In genomic region chr5:108379722-108380530, GRCh38 we compare ENCODE assay signal across 8 cellular contexts. TPM values are rescaled to one million over a fixed set of nuclear protein-coding genes. Genes with fewer than 3 reads are reported as not detected.
A peak's percentile ranks its signal among the peaks of the same experiment; 100 is the strongest.
DNase-seq lines count a peak whose midpoint lies in the region; ATAC-seq, FAIRE-seq and TF ChIP-seq lines count a peak whose summit lies in the region.

No MANE protein-coding gene starts in this region.

- peak; percentile 71 for FAIRE-seq in GM12891 (lab: Jason Lieb, UNC)

- no peak overlapping the region for H3K14ac ChIP-seq in neuronal stem cell (ENCODE audit: low read length)

- H3K23ac ChIP-seq in neuronal stem cell (ENCODE audit: low read depth, low read length, poor library complexity) = no peak overlapping the region

- no peaks in the 10 kb centered on the region for H3K9me3 ChIP-seq in endocrine pancreas (ENCODE audit: control insufficient read depth, low read length)
- peaks cover 2 to 19% of the 10 kb centered on the region in 2 donors for H3K9me3 ChIP-seq in neuronal stem cell (replicated peaks in 1 of 2; ENCODE audit: control insufficient read depth in 2 of 2, insufficient read depth in 1 of 2, low read depth in 1 of 2, low read length in 2 of 2)

- WGBS in neuronal stem cell (ENCODE audit: extremely low coverage in 2 of 2, insufficient read length in 2 of 2, insufficient replicate concordance in 1 of 2), 2 donors = no CpG with 5 or more reads among the region's 8 CpGs

- H3K27ac ChIP-seq in neuronal stem cell (replicated peaks; ENCODE audit: low read length) = no peak overlapping the region

- no peak for ATAC-seq in HG03342 (IDR thresholded peaks at IDR 0.05; ENCODE audit: unreplicated experiment)

- peaks cover 14% of the 10 kb centered on the region for H3K4me1 ChIP-seq in endocrine pancreas (ENCODE audit: control insufficient read depth, insufficient read depth, low read length)
- H3K4me1 ChIP-seq in neuronal stem cell (ENCODE audit: control insufficient read depth in 2 of 2, insufficient read depth in 1 of 2, low read depth in 1 of 2, low read length in 2 of 2) = peaks cover 3 to 9% of the 10 kb centered on the region in 2 donors

- H3K27me3 ChIP-seq in endocrine pancreas (ENCODE audit: control insufficient read depth, insufficient read depth, low read length) = no peaks in the 10 kb centered on the region
- H3K27me3 ChIP-seq in neuronal stem cell (ENCODE audit: control insufficient read depth in 3 of 3, insufficient read depth in 3 of 3, low read depth in 1 of 3, low read length in 3 of 3) = no peaks in the 10 kb centered on the region

- H4K91ac ChIP-seq in neuronal stem cell (ENCODE audit: low read depth, low read length, poor library complexity) = no peak overlapping the region

- no peak for TF ChIP-seq POLR2A in GM12891 (IDR thresholded peaks at IDR 0.05; ENCODE audit: low read depth, low read length)

- no peak overlapping the region for H2BK5ac ChIP-seq in neuronal stem cell (ENCODE audit: low read length)

- no peak overlapping the region for H2BK120ac ChIP-seq in neuronal stem cell (ENCODE audit: low read depth, low read length)

- H2AFZ ChIP-seq in neuronal stem cell (ENCODE audit: low read length) = peak overlapping the region; percentile 95

- H3K9ac ChIP-seq in endocrine pancreas (ENCODE audit: control insufficient read depth, insufficient read depth, low read length) (peak overlapping the region; percentile 48), neuronal stem cell (ENCODE audit: low read depth, low read length, poor library complexity) (no peak overlapping the region)

- no peak for DNase-seq in GM12891 (ENCODE audit: insufficient read length, low spot score)
- DNase-seq in OCI-M1 (lab: John Stamatoyannopoulos, UW) = peak; percentile 56
- no peak for DNase-seq in neuronal stem cell (ENCODE audit: low spot score)
- no peak for DNase-seq in NCI-H510A (lab: John Stamatoyannopoulos, UW)
- DNase-seq in OCI-M2 (lab: John Stamatoyannopoulos, UW; ENCODE audit: unreplicated experiment) = no peak
- no peak for DNase-seq in activated naive CD4-positive, alpha-beta T cell treated with Interleukin-2 at 50 U/mL for 16 hours

- H2AK5ac ChIP-seq in neuronal stem cell (ENCODE audit: low read depth, low read length) = no peak overlapping the region

- H2BK12ac ChIP-seq in neuronal stem cell (ENCODE audit: low read length) = no peak overlapping the region

- H3K36me3 ChIP-seq in endocrine pancreas (ENCODE audit: control insufficient read depth, insufficient read depth, low read length) = no peaks in the 10 kb centered on the region
- H3K36me3 ChIP-seq in neuronal stem cell (replicated peaks in 1 of 2; ENCODE audit: control insufficient read depth in 2 of 2, insufficient read depth in 2 of 2, low read length in 2 of 2) = no peaks in the 10 kb centered on the region

- H2BK15ac ChIP-seq in neuronal stem cell (ENCODE audit: low read length) = no peak overlapping the region

- peak overlapping the region; percentile 73 for H3K4me2 ChIP-seq in neuronal stem cell (ENCODE audit: insufficient read depth, low read length, poor library complexity, severe bottlenecking)

- no peak overlapping the region for H4K8ac ChIP-seq in neuronal stem cell (ENCODE audit: low read depth, low read length)

- H3K4ac ChIP-seq in neuronal stem cell (ENCODE audit: low read length) = no peak overlapping the region

- no peak overlapping the region for H3K18ac ChIP-seq in neuronal stem cell (ENCODE audit: low read length)

- no peaks in the 10 kb centered on the region for H3K79me1 ChIP-seq in neuronal stem cell (ENCODE audit: low read depth, low read length)

- H3K4me3 ChIP-seq in endocrine pancreas (ENCODE audit: control insufficient read depth, insufficient read depth, low read length) = peak overlapping the region; percentile 83
- H3K4me3 ChIP-seq in neuronal stem cell (ENCODE audit: low read length in 2 of 2) = peak overlapping the region; percentile 85 to 95

TF ChIP-seq in GM12891, 5 proteins besides CTCF, POLR2A, EP300 and RAD21:
- no peak for TF ChIP-seq PAX5 (IDR thresholded peaks at IDR 0.05; ENCODE audit: insufficient read depth, low read length, severe bottlenecking)
- no peak for TF ChIP-seq POLR2AphosphoS5 (IDR thresholded peaks at IDR 0.05; ENCODE audit: low read depth, low read length)
- TF ChIP-seq POU2F2 (IDR thresholded peaks at IDR 0.05; ENCODE audit: low read depth, low read length) = no peak
- TF ChIP-seq SPI1 (IDR thresholded peaks at IDR 0.05; ENCODE audit: low read depth, low read length) = no peak
- no peak for TF ChIP-seq TAF1 (IDR thresholded peaks at IDR 0.05; ENCODE audit: low read depth, low read length)
TF ChIP-seq in GM12891: peak in this region for 0.

RNA-seq across cellular contexts. Expression of gene FBXL17, which starts 2.0 kb away (rescaled TPM):
- 6.1 TPM for polyA plus RNA-seq in GM12891 (2012; ENCODE audit: low read depth, missing spikeins)
- polyA plus RNA-seq in neuronal stem cell (2013, experiment 1 of 2) = 3.0 TPM
- 3.1 TPM for polyA plus RNA-seq in neuronal stem cell (2013, experiment 2 of 2)
